7 cellular contexts compared by ENCODE assay signal in genomic region chr2:164841719-164842623, GRCh38. TPM values are rescaled to one million over a fixed set of nuclear protein-coding genes. Genes with fewer than 3 reads are reported as not detected.
A peak's percentile ranks its signal among the peaks of the same experiment; 100 is the strongest.
DNase-seq lines count a peak whose midpoint lies in the region; TF ChIP-seq lines count a peak whose summit lies in the region.

COBLL1 (minus strand) TSS chr2:164841823; CDS start chr2:164841196, 627 bp downstream.

- H3K18ac ChIP-seq in H9 (ENCODE audit: insufficient read length, low read depth, low read length), result peak within 1 kb of the TSS; percentile 15

- peaks cover 8% of the 10 kb centered on the region for H3K23me2 ChIP-seq in H9 (ENCODE audit: insufficient read length, low read depth, low read length, poor library complexity, severe bottlenecking)

- H3K79me1 ChIP-seq in H9 (ENCODE audit: insufficient read depth, low read depth, low read length, poor library complexity, severe bottlenecking), result no peaks in the 10 kb centered on the region

- H2AFZ ChIP-seq in H9 (ENCODE audit: low read length), result no peak within 1 kb of the TSS

- no peak within 1 kb of the TSS for H2AK5ac ChIP-seq in H9 (ENCODE audit: insufficient read length, low read length)

- no peak within 1 kb of the TSS for H3K4ac ChIP-seq in H9 (ENCODE audit: low read depth, low read length)

- H2BK15ac ChIP-seq in H9 (ENCODE audit: low read depth, low read length), result no peak within 1 kb of the TSS; the same call in 1 of the 2 replicates

- no peak within 1 kb of the TSS for H4K8ac ChIP-seq in H9 (replicated peaks; ENCODE audit: insufficient read length, low read depth, low read length)

- peak within 1 kb of the TSS; percentile 4 for H3K14ac ChIP-seq in H9 (ENCODE audit: insufficient read depth, low read length)

- peak within 1 kb of the TSS; percentile 83 to 90 for H3K4me3 Mint-ChIP-seq in H9
- H3K4me3 Mint-ChIP-seq in T-helper 2 cell treated with Interferon-gamma antibody and Interleukin-4, amounts not matched to agents 5 μg/mL and 100 μg/mL, for 36 hours, result peak within 1 kb of the TSS; percentile 73

- H3K9me3 Mint-ChIP-seq in H9, result no peaks in the 10 kb centered on the region; a peak in 1 of 5 replicates
- H3K9me3 Mint-ChIP-seq in T-helper 2 cell treated with Interferon-gamma antibody and Interleukin-4, amounts not matched to agents 5 μg/mL and 100 μg/mL, for 36 hours, result no peaks in the 10 kb centered on the region

- DNase-seq in GM12865 (ENCODE audit: low read depth) (peak; percentile 37), H9 (peak; percentile 91), LoVo (ENCODE audit: low spot score) (peak; percentile 83), choroid plexus epithelial cell (ENCODE audit: low read depth) (peak; percentile 77), kidney epithelial cell (ENCODE audit: low read depth) (no peak), spleen (peak; percentile 92)
- peak; percentile 16 for DNase-seq in T-helper 2 cell treated with Interferon-gamma antibody and Interleukin-4, amounts not matched to agents 5 μg/mL and 100 μg/mL, for 36 hours (ENCODE audit: low spot score)

- no peak within 1 kb of the TSS for H2BK20ac ChIP-seq in H9 (ENCODE audit: low read depth, low read length, poor library complexity, severe bottlenecking)

- H4K20me1 ChIP-seq in H9 (ENCODE audit: control insufficient read depth, insufficient read depth, insufficient read length), result no peaks in the 10 kb centered on the region

- H3K79me2 ChIP-seq in H9 (ENCODE audit: insufficient read depth, low read length), result no peaks in the 10 kb centered on the region

- peak within 1 kb of the TSS; percentile 83 for H3K4me2 ChIP-seq in H9 (ENCODE audit: insufficient read depth, insufficient read length, low read length)

- peaks cover 16% of the 10 kb centered on the region for H3K27me3 Mint-ChIP-seq in H9 (ENCODE audit: low read depth)
- H3K27me3 Mint-ChIP-seq in T-helper 2 cell treated with Interferon-gamma antibody and Interleukin-4, amounts not matched to agents 5 μg/mL and 100 μg/mL, for 36 hours (ENCODE audit: low read depth), result peaks cover 46% of the 10 kb centered on the region

- WGBS in H9 (ENCODE audit: extremely low coverage, insufficient read length, low lambda C conversion rate), result no CpG with 5 or more reads among the region's 57 CpGs
- 1 to 2% (median 1%) methylated on average over 55 to 57 of the region's 57 CpGs for WGBS in spleen, 5 donors

- no peak within 1 kb of the TSS for H3K56ac ChIP-seq in H9 (ENCODE audit: insufficient read length, low read depth, low read length)

- H2BK12ac ChIP-seq in H9 (ENCODE audit: insufficient read length, low read depth, low read length), result no peak within 1 kb of the TSS

- no peak within 1 kb of the TSS for H3T11ph ChIP-seq in H9 (ENCODE audit: low read length)

- TF ChIP-seq CTCF in GM12865 (IDR thresholded peaks at IDR 0.05; ENCODE audit: insufficient read depth, low read depth, low read length, missing control alignments) (peak; percentile 65), H9 (conservative IDR thresholded peaks at IDR 0.05) (peak; percentile 84), choroid plexus epithelial cell (conservative IDR thresholded peaks at IDR 0.05; ENCODE audit: low read depth, low read length) (peak; percentile 85), kidney epithelial cell (IDR thresholded peaks at IDR 0.05; ENCODE audit: insufficient read depth, low read length, poor library complexity, severe bottlenecking) (peak; percentile 89), spleen (IDR thresholded peaks at IDR 0.05 in 8 of 11, conservative IDR thresholded peaks at IDR 0.05 in 3 of 11) (peak; percentile 35 to 82 (median 65))

- H3K27me3 ChIP-seq in H9 (ENCODE audit: insufficient read depth, low read length) (no peaks in the 10 kb centered on the region; the same call in 1 of the 2 replicates), kidney epithelial cell (ENCODE audit: control insufficient read depth, insufficient read depth, low read length) (no peaks in the 10 kb centered on the region), spleen (replicated peaks in 1 of 7) (peaks cover 0 to 20% (median 6%) of the 10 kb centered on the region in 7 donors)

- H3K9me3 ChIP-seq in H9 (ENCODE audit: control insufficient read depth, low read depth, low read length) (no peaks in the 10 kb centered on the region), spleen (no peaks in the 10 kb centered on the region)

- no peaks in the 10 kb centered on the region for H3K36me3 ChIP-seq in kidney epithelial cell (ENCODE audit: control insufficient read depth, insufficient read depth, low read length)
- no peaks in the 10 kb centered on the region for H3K36me3 ChIP-seq in spleen

- H2BK5ac ChIP-seq in H9 (ENCODE audit: insufficient read length, low read length), result no peak within 1 kb of the TSS

- H3K36me3 Mint-ChIP-seq in H9 (ENCODE audit: insufficient read depth in 1 of 3, low read depth in 3 of 3), result no peaks in the 10 kb centered on the region
- no peaks in the 10 kb centered on the region for H3K36me3 Mint-ChIP-seq in T-helper 2 cell treated with Interferon-gamma antibody and Interleukin-4, amounts not matched to agents 5 μg/mL and 100 μg/mL, for 36 hours (ENCODE audit: low read depth)

- H2BK120ac ChIP-seq in H9 (ENCODE audit: low read depth, low read length, poor library complexity, severe bottlenecking), result no peak within 1 kb of the TSS

- no peak for TF ChIP-seq POLR2A in spleen (IDR thresholded peaks at IDR 0.05)

- H4K91ac ChIP-seq in H9 (ENCODE audit: insufficient read length, low read depth, low read length), result no peak within 1 kb of the TSS

- intact Hi-C loops in spleen (cut with DNase I; ENCODE audit: low total_unique reads), result no loop called here

- peaks cover 14 to 15% of the 10 kb centered on the region in 2 experiments for H3K4me1 Mint-ChIP-seq in H9
- peaks cover 8% of the 10 kb centered on the region for H3K4me1 Mint-ChIP-seq in T-helper 2 cell treated with Interferon-gamma antibody and Interleukin-4, amounts not matched to agents 5 μg/mL and 100 μg/mL, for 36 hours (ENCODE audit: low read depth)

- H4K5ac ChIP-seq in H9 (ENCODE audit: insufficient read length, low read depth, low read length), result no peak within 1 kb of the TSS

- H3K4me1 ChIP-seq in H9 (ENCODE audit: insufficient read depth, low read length) (no peaks in the 10 kb centered on the region), spleen (peaks cover 0 to 54% (median 17%) of the 10 kb centered on the region in 6 donors)

- H3K27ac Mint-ChIP-seq in H9, result peak within 1 kb of the TSS in 1 of 3 experiments; percentile 93; a peak in 3 of 7 replicates
- H3K27ac Mint-ChIP-seq in T-helper 2 cell treated with Interferon-gamma antibody and Interleukin-4, amounts not matched to agents 5 μg/mL and 100 μg/mL, for 36 hours, result no peak within 1 kb of the TSS

- no peak within 1 kb of the TSS for H3K23ac ChIP-seq in H9 (ENCODE audit: insufficient read length, low read depth, low read length)

- H3K27ac ChIP-seq in H9 (ENCODE audit: insufficient read length, low read depth, low read length) (no peak within 1 kb of the TSS), spleen (peak within 1 kb of the TSS; percentile 71 to 93 (median 89))

- H3K4me3 ChIP-seq in GM12865 (ENCODE audit: low read depth, low read length), result peak within 1 kb of the TSS; percentile 58
- peak within 1 kb of the TSS; percentile 86 for H3K4me3 ChIP-seq in choroid plexus epithelial cell (ENCODE audit: low read depth, low read length)
- peak within 1 kb of the TSS; percentile 63 for H3K4me3 ChIP-seq in kidney epithelial cell (ENCODE audit: low read depth, low read length)
- H3K4me3 ChIP-seq in spleen, result peak within 1 kb of the TSS; percentile 58 to 86 (median 64)

- H3K9ac ChIP-seq in H9 (ENCODE audit: extremely low read depth, insufficient read length, low read length), result peak within 1 kb of the TSS; percentile 67

RNA-seq across cellular contexts. Expression of gene COBLL1, which starts in this region (rescaled TPM):
- total RNA-seq in H9 (2021) (5.6 and 5.9 TPM in 2 replicates), kidney epithelial cell (57.2 and 60.8 TPM in 2 replicates), spleen (10 to 100 TPM; 41.4 to 86.8 (median 58.1) TPM)
- polyA plus RNA-seq in spleen, result 10 to 100 TPM in 2 of 3 donors, 1 to 10 TPM in 1; 6.4 to 13.5 (median 12.8) TPM
